In the genomic region with DNA sequence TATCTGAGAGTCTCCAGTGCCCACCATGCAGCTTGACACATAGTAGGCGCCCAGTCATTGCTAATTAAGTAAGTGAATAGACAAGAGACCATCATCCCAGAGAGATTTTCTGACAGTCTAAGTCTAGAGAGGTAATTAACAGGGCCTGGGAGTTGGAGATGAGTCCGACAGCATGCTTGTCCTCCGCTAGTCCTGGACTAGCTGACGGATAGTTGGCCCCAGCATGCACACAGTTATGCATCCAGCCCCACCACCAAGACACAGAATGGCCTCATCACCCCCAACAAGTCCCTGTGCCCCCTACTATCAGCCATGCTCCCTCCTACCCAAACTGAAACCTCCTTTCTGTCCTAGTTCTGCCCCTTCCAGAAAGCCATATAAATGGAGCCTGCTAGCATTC, we compare ENCODE assay signal across 21 cellular contexts. TPM values are rescaled to one million over a fixed set of nuclear protein-coding genes. Genes with fewer than 3 reads are reported as not detected.
DNase-seq lines count a peak whose midpoint lies in the region; ATAC-seq, FAIRE-seq and TF ChIP-seq lines count a peak whose summit lies in the region.
"Had no signal": no experiment of that assay in that cellular context is flagged by ENCODE, and none has a peak within 500 bp of the region (broad histone marks: within the 10 kb centered on the region; RNA-seq: fewer than 3 reads in every experiment).

No MANE protein-coding gene starts in this region.

- no peaks in the 10 kb centered on the region for H3K36me3 Mint-ChIP-seq in activated naive CD4-positive, alpha-beta T cell treated with anti-CD3 and anti-CD28 coated beads, Interleukin-2, amount 10 ng/mL, durations not matched to agents 7 days and 5 days
- H3K36me3 Mint-ChIP-seq in neural crest cell (ENCODE audit: low read depth) = no peaks in the 10 kb centered on the region
- H3K36me3 Mint-ChIP-seq: CD4-positive, CD25-positive, alpha-beta regulatory T cell had no signal

- TF ChIP-seq CTCF in K562 (IDR thresholded peaks at IDR 0.05 in 2 of 3, conservative IDR thresholded peaks at IDR 0.05 in 1 of 3; ENCODE audit: insufficient read depth in 2 of 3, low read depth in 1 of 3, low read length in 3 of 3) (no peak), neural crest cell (conservative IDR thresholded peaks at IDR 0.05) (no peak)

- H3K9ac ChIP-seq in K562 (ENCODE audit: insufficient read depth in 1 of 2, low read depth in 2 of 2, low read length in 2 of 2) = no peak overlapping the region
- H3K9ac ChIP-seq: BLaER1 treated with 17β-estradiol and CSF1 and Interleukin-3, amounts not matched to agents 10 nM and 100 nM had no signal

- peaks cover 10% of the 10 kb centered on the region for H3K4me1 Mint-ChIP-seq in activated naive CD4-positive, alpha-beta T cell treated with anti-CD3 and anti-CD28 coated beads, Interleukin-2, amount 10 ng/mL, durations not matched to agents 7 days and 5 days
- H3K4me1 Mint-ChIP-seq in neural crest cell = no peaks in the 10 kb centered on the region

- TF ChIP-seq POLR2A in K562 (conservative IDR thresholded peaks at IDR 0.05) = no peak

- H3K27ac Mint-ChIP-seq in activated naive CD4-positive, alpha-beta T cell treated with anti-CD3 and anti-CD28 coated beads, Interleukin-2, amount 10 ng/mL, durations not matched to agents 7 days and 5 days = no peak overlapping the region
- H3K27ac Mint-ChIP-seq in neural crest cell (ENCODE audit: unreplicated experiment) = peak overlapping the region; percentile 39

- TF ChIP-seq EP300 in K562 (IDR thresholded peaks at IDR 0.05; ENCODE audit: low read length) = no peak

- H3K9me3 ChIP-seq in K562 (replicated peaks; ENCODE audit: control insufficient read depth, insufficient read depth, low read depth, low read length) = no peaks in the 10 kb centered on the region
- H3K9me3 ChIP-seq: BLaER1 treated with 17β-estradiol and CSF1 and Interleukin-3, amounts not matched to agents 10 nM and 100 nM; HAP-1 had no signal

- H3K27ac ChIP-seq in K562 (ENCODE audit: extremely low read depth, low read depth, low read length) = no peak overlapping the region
- H3K27ac ChIP-seq: BLaER1 treated with 17β-estradiol and CSF1 and Interleukin-3, amounts not matched to agents 10 nM and 100 nM had no signal

- H3K4me3 Mint-ChIP-seq in activated naive CD4-positive, alpha-beta T cell treated with anti-CD3 and anti-CD28 coated beads, Interleukin-2, amount 10 ng/mL, durations not matched to agents 7 days and 5 days = no peak overlapping the region
- H3K4me3 Mint-ChIP-seq in neural crest cell = no peak overlapping the region
- H3K4me3 Mint-ChIP-seq: CD4-positive, CD25-positive, alpha-beta regulatory T cell had no signal

- ATAC-seq in K562 (no peak), HG02938 (IDR thresholded peaks at IDR 0.05; ENCODE audit: unreplicated experiment) (no peak)

- peaks cover 57% of the 10 kb centered on the region for H3K27me3 Mint-ChIP-seq in activated naive CD4-positive, alpha-beta T cell treated with anti-CD3 and anti-CD28 coated beads, Interleukin-2, amount 10 ng/mL, durations not matched to agents 7 days and 5 days
- H3K27me3 Mint-ChIP-seq in neural crest cell (ENCODE audit: low read depth) = peaks cover 44% of the 10 kb centered on the region

- WGBS in K562 (ENCODE audit: insufficient coverage, low coverage, missing lambda C conversion rate) = 50% methylated on average over 4 of the region's 4 CpGs

- no peaks in the 10 kb centered on the region for H3K9me1 ChIP-seq in K562 (ENCODE audit: control insufficient read depth, insufficient read depth, low read length)

- no peaks in the 10 kb centered on the region for H3K27me3 ChIP-seq in K562 (ENCODE audit: control insufficient read depth in 2 of 2, insufficient read depth in 2 of 2, low read length in 2 of 2)

- H3K4me3 ChIP-seq in K562 = no peak overlapping the region
- H3K4me3 ChIP-seq: BLaER1 treated with 17β-estradiol and CSF1 and Interleukin-3, amounts not matched to agents 10 nM and 100 nM; HAP-1 had no signal

- no peak for FAIRE-seq in K562 (lab: Jason Lieb, UNC)
- no peak for FAIRE-seq in urothelium cell line (lab: Jason Lieb, UNC)
- FAIRE-seq: D721Med, G401.6, GM12891, H1 had no signal

- H3K9me3 Mint-ChIP-seq in activated naive CD4-positive, alpha-beta T cell treated with anti-CD3 and anti-CD28 coated beads, Interleukin-2, amount 10 ng/mL, durations not matched to agents 7 days and 5 days = no peaks in the 10 kb centered on the region
- no peaks in the 10 kb centered on the region for H3K9me3 Mint-ChIP-seq in neural crest cell
- H3K9me3 Mint-ChIP-seq: CD4-positive, CD25-positive, alpha-beta regulatory T cell had no signal

- no peaks in the 10 kb centered on the region for H4K20me1 ChIP-seq in K562 (replicated peaks; ENCODE audit: control insufficient read depth, insufficient read depth, low read length)
- H4K20me1 ChIP-seq: BLaER1 treated with 17β-estradiol and CSF1 and Interleukin-3, amounts not matched to agents 10 nM and 100 nM had no signal

- no peak for TF ChIP-seq RAD21 in K562 (CRISPR knock-in tag; conservative IDR thresholded peaks at IDR 0.05 in 1 of 2, IDR thresholded peaks at IDR 0.05 in 1 of 2)

- intact Hi-C loops in K562 (cut with micrococcal nuclease) = no loop called here

- H3K36me3 ChIP-seq in K562 (ENCODE audit: control insufficient read depth, insufficient read depth, low read length) = no peaks in the 10 kb centered on the region
- H3K36me3 ChIP-seq: BLaER1 treated with 17β-estradiol and CSF1 and Interleukin-3, amounts not matched to agents 10 nM and 100 nM; HAP-1 had no signal

- POLR2A ChIA-PET in K562 (lab: Yijun Ruan, JAX) = interaction anchor here (0.7 kb wide), 1 partner anchor 451 kb away, joined by 3 read pairs; no protein-coding TSS in a partner anchor

- no peak overlapping the region for H3K4me2 ChIP-seq in K562 (ENCODE audit: insufficient read depth, low read length)

- in situ Hi-C loops in K562 (cut with MboI) = no loop called here

- H3K79me2 ChIP-seq in K562 (ENCODE audit: control insufficient read depth, insufficient read depth, low read length) = no peaks in the 10 kb centered on the region

- CTCF ChIA-PET in activated naive CD4-positive, alpha-beta T cell treated with anti-CD3 and anti-CD28 coated beads, Interleukin-2, amount 10 ng/mL, durations not matched to agents 7 days and 5 days (lab: Charles Lee) = interaction anchor here (0.7 to 1.9 kb wide), 2 partner anchors 16 to 126 kb away, joined by 3 to 5 read pairs; no protein-coding TSS in a partner anchor
- CTCF ChIA-PET in K562 (lab: Yijun Ruan, JAX; ENCODE audit: low intra/inter-chr PET ratio) = no interaction called here

- no TSS peak for BruUV-seq in K562 (replicated peaks; lab: Mats Ljungman, UMichigan)

- H3K4me1 ChIP-seq in K562 (replicated peaks in 1 of 2; ENCODE audit: control insufficient read depth in 2 of 2, insufficient read depth in 2 of 2, low read length in 2 of 2) = peaks cover 7 to 31% of the 10 kb centered on the region in 2 experiments; a peak in 4 of 5 replicates
- H3K4me1 ChIP-seq: HAP-1 had no signal

- no peak overlapping the region for H2AFZ ChIP-seq in K562 (ENCODE audit: low read depth, low read length)

- peak; percentile 2 for DNase-seq in activated naive CD4-positive, alpha-beta T cell treated with anti-CD3 and anti-CD28 coated beads, Interleukin-2, amount 10 ng/mL, durations not matched to agents 7 days and 5 days
- no peak for DNase-seq in activated naive CD4-positive, alpha-beta T cell (lab: John Stamatoyannopoulos, UW)
- DNase-seq in K562 (ENCODE audit: extremely low read depth in 1 of 4, low spot score in 3 of 4) (no peak), neural crest cell (ENCODE audit: low read depth, low spot score) (no peak), urothelium cell line (ENCODE audit: low spot score) (no peak), islet precursor cell (no peak)
- DNase-seq in activated CD4-positive, alpha-beta T cell treated with anti-CD3 and anti-CD28 coated beads, Interleukin-2, amount 50 U/mL, for 48 hours = no peak
- DNase-seq: 8988T; AML-193; CD4-positive, CD25-positive, alpha-beta regulatory T cell; DMS153; DMS79 treated with DMSO at 0.1 percent for 48 hours; EL had no signal

RNA-seq across cellular contexts. Expression of gene GRB7, which starts 10.0 kb away (rescaled TPM):
- total RNA-seq in K562 (2011; cell fraction: chromatin; rRNA removed; ENCODE audit: low replicate concordance) = 7.8 and 23.1 TPM in 2 replicates
- total RNA-seq in K562 (2011; cell fraction: nucleolus; rRNA removed) = 14.2 and 16.3 TPM in 2 replicates
- total RNA-seq in K562 (2011; cell fraction: nucleoplasm; rRNA removed) = 10.2 and 11.2 TPM in 2 replicates
- total RNA-seq in K562 (2014; rRNA removed) (5.1 and 5.9 TPM in 2 replicates), K562 (2014; rRNA removed; fragmentation: Illumina TruSeq; extraction: Trizol) (1.9 and 2.2 TPM in 2 replicates), K562 (2015; rRNA removed; fragmentation: Illumina TruSeq; extraction: Trizol) (1.6 and 2.1 TPM in 2 replicates), K562 (2021) (5.0 and 6.0 TPM in 2 replicates), neural crest cell (not detected in 2 replicates)
- polyA plus RNA-seq in K562 (2011; rRNA removed) (1.6 and 2.4 TPM in 2 replicates), K562 (2014; fragmentation: Illumina TruSeq; extraction: Trizol) (6.2 and 6.4 TPM in 2 replicates), K562 (2014; fragmentation: Nextera tagmentation; extraction: Ambion mirVana) (under 1 TPM; 0.04 to 0.08 TPM), K562 (2014; rRNA removed) (3.0 and 4.1 TPM in 2 replicates)
- polyA plus RNA-seq in K562 (2011; cell fraction: cytosol; rRNA removed) = 1.8 and 4.1 TPM in 2 replicates
- polyA plus RNA-seq in K562 (2011; cell fraction: nucleus; rRNA removed) = 7.6 and 13.2 TPM in 2 replicates
- 3.2 and 6.3 TPM in 2 replicates for polyA plus RNA-seq in K562 (2012)
- 0.87 and 1.7 TPM in 2 replicates for polyA minus RNA-seq in K562 (2011; rRNA and poly(A)+ RNA removed)
- 2.4 and 2.7 TPM in 2 replicates for polyA minus RNA-seq in K562 (2011; cell fraction: cytosol; rRNA and poly(A)+ RNA removed)
- polyA minus RNA-seq in K562 (2011; cell fraction: nucleus; rRNA and poly(A)+ RNA removed) = 2.4 and 3.4 TPM in 2 replicates
- total RNA-seq: CD4-positive, CD25-positive, alpha-beta regulatory T cell; HT1080 had no signal
- polyA plus RNA-seq: CD4-positive, CD25-positive, alpha-beta regulatory T cell had no signal

RNA-seq across cellular contexts. Expression of gene MIEN1, which starts 17.4 kb away (rescaled TPM):
- 17.7 and 44.9 TPM in 2 replicates for total RNA-seq in K562 (2011; cell fraction: chromatin; rRNA removed; ENCODE audit: low replicate concordance)
- total RNA-seq in K562 (2011; cell fraction: nucleolus; rRNA removed) = 41.2 and 48.0 TPM in 2 replicates
- 37.9 and 44.1 TPM in 2 replicates for total RNA-seq in K562 (2011; cell fraction: nucleoplasm; rRNA removed)
- total RNA-seq in K562 (2014; rRNA removed) = 80.6 and 95.1 TPM in 2 replicates
- total RNA-seq in K562 (2014; rRNA removed; fragmentation: Illumina TruSeq; extraction: Trizol) = 58.3 and 61.3 TPM in 2 replicates
- 66.3 and 70.2 TPM in 2 replicates for total RNA-seq in K562 (2015; rRNA removed; fragmentation: Illumina TruSeq; extraction: Trizol)
- total RNA-seq in K562 (2021) = 65.7 and 67.9 TPM in 2 replicates
- polyA plus RNA-seq in K562 (2011; rRNA removed) = 60.8 and 81.8 TPM in 2 replicates
- 63.1 and 98.3 TPM in 2 replicates for polyA plus RNA-seq in K562 (2011; cell fraction: cytosol; rRNA removed)
- polyA plus RNA-seq in K562 (2011; cell fraction: nucleus; rRNA removed) = 42.4 and 82.9 TPM in 2 replicates
- polyA plus RNA-seq in K562 (2012) = 80.4 and 82.0 TPM in 2 replicates
- polyA plus RNA-seq in K562 (2014; fragmentation: Illumina TruSeq; extraction: Trizol) = 114 and 142 TPM in 2 replicates
- polyA plus RNA-seq in K562 (2014; fragmentation: Nextera tagmentation; extraction: Ambion mirVana) = 10 to 100 TPM; 70.5 to 78.9 TPM
- 103 and 135 TPM in 2 replicates for polyA plus RNA-seq in K562 (2014; rRNA removed)
- 14.3 and 24.3 TPM in 2 replicates for polyA minus RNA-seq in K562 (2011; rRNA and poly(A)+ RNA removed)
- polyA minus RNA-seq in K562 (2011; cell fraction: cytosol; rRNA and poly(A)+ RNA removed) = 11.5 and 25.5 TPM in 2 replicates
- polyA minus RNA-seq in K562 (2011; cell fraction: nucleus; rRNA and poly(A)+ RNA removed) = 19.3 and 20.3 TPM in 2 replicates
- 35.6 and 36.8 TPM in 2 replicates for total RNA-seq in neural crest cell

RNA-seq across cellular contexts. Expression of gene ERBB2, which starts 47.9 kb away (rescaled TPM):
- total RNA-seq in K562 (2011; cell fraction: chromatin; rRNA removed; ENCODE audit: low replicate concordance) = 14.2 and 27.1 TPM in 2 replicates
- total RNA-seq in K562 (2011; cell fraction: nucleolus; rRNA removed) = 12.6 and 13.8 TPM in 2 replicates
- total RNA-seq in K562 (2011; cell fraction: nucleoplasm; rRNA removed) = 12.0 and 14.7 TPM in 2 replicates
- 3.3 and 3.5 TPM in 2 replicates for total RNA-seq in K562 (2014; rRNA removed)
- 2.7 and 2.8 TPM in 2 replicates for total RNA-seq in K562 (2014; rRNA removed; fragmentation: Illumina TruSeq; extraction: Trizol)
- 2.5 and 3.2 TPM in 2 replicates for total RNA-seq in K562 (2015; rRNA removed; fragmentation: Illumina TruSeq; extraction: Trizol)
- 4.6 and 5.6 TPM in 2 replicates for total RNA-seq in K562 (2021)
- polyA plus RNA-seq in K562 (2011; rRNA removed) = 3.2 and 4.7 TPM in 2 replicates
- polyA plus RNA-seq in K562 (2011; cell fraction: cytosol; rRNA removed) = 2.6 and 5.3 TPM in 2 replicates
- polyA plus RNA-seq in K562 (2011; cell fraction: nucleus; rRNA removed) = 9.1 and 15.6 TPM in 2 replicates
- 3.2 and 6.6 TPM in 2 replicates for polyA plus RNA-seq in K562 (2012)
- 3.4 and 4.2 TPM in 2 replicates for polyA plus RNA-seq in K562 (2014; fragmentation: Illumina TruSeq; extraction: Trizol)
- polyA plus RNA-seq in K562 (2014; fragmentation: Nextera tagmentation; extraction: Ambion mirVana) = under 1 TPM; 0.74 to 0.79 TPM
- polyA plus RNA-seq in K562 (2014; rRNA removed) = 4.1 and 6.3 TPM in 2 replicates
- 3.3 and 5.3 TPM in 2 replicates for polyA minus RNA-seq in K562 (2011; rRNA and poly(A)+ RNA removed)
- 2.5 TPM in 2 replicates for polyA minus RNA-seq in K562 (2011; cell fraction: cytosol; rRNA and poly(A)+ RNA removed)
- polyA minus RNA-seq in K562 (2011; cell fraction: nucleus; rRNA and poly(A)+ RNA removed) = 3.2 and 3.9 TPM in 2 replicates
- total RNA-seq in neural crest cell = 78.4 and 82.9 TPM in 2 replicates

RNA-seq across cellular contexts. Expression of gene PGAP3, which starts 59.9 kb away (rescaled TPM):
- 10.0 and 22.8 TPM in 2 replicates for total RNA-seq in K562 (2011; cell fraction: chromatin; rRNA removed; ENCODE audit: low replicate concordance)
- 19.2 and 22.0 TPM in 2 replicates for total RNA-seq in K562 (2011; cell fraction: nucleolus; rRNA removed)
- total RNA-seq in K562 (2011; cell fraction: nucleoplasm; rRNA removed) = 14.4 and 20.3 TPM in 2 replicates
- 4.5 and 5.5 TPM in 2 replicates for total RNA-seq in K562 (2014; rRNA removed)
- 2.1 and 4.0 TPM in 2 replicates for total RNA-seq in K562 (2014; rRNA removed; fragmentation: Illumina TruSeq; extraction: Trizol)
- 3.9 and 5.2 TPM in 2 replicates for total RNA-seq in K562 (2015; rRNA removed; fragmentation: Illumina TruSeq; extraction: Trizol)
- total RNA-seq in K562 (2021) = 7.5 and 9.4 TPM in 2 replicates
- polyA plus RNA-seq in K562 (2011; rRNA removed) = 5.3 and 6.0 TPM in 2 replicates
- polyA plus RNA-seq in K562 (2011; cell fraction: cytosol; rRNA removed) = 5.6 and 10.7 TPM in 2 replicates
- 18.7 and 30.5 TPM in 2 replicates for polyA plus RNA-seq in K562 (2011; cell fraction: nucleus; rRNA removed)
- 8.4 and 12.5 TPM in 2 replicates for polyA plus RNA-seq in K562 (2012)
- 5.5 and 5.9 TPM in 2 replicates for polyA plus RNA-seq in K562 (2014; fragmentation: Illumina TruSeq; extraction: Trizol)
- polyA plus RNA-seq in K562 (2014; fragmentation: Nextera tagmentation; extraction: Ambion mirVana) = under 1 TPM; 0.38 to 0.76 TPM
- 5.6 and 7.1 TPM in 2 replicates for polyA plus RNA-seq in K562 (2014; rRNA removed)
- polyA minus RNA-seq in K562 (2011; rRNA and poly(A)+ RNA removed) = 1.1 and 4.4 TPM in 2 replicates
- polyA minus RNA-seq in K562 (2011; cell fraction: cytosol; rRNA and poly(A)+ RNA removed) = 2.8 and 8.3 TPM in 2 replicates
- 2.0 and 4.3 TPM in 2 replicates for polyA minus RNA-seq in K562 (2011; cell fraction: nucleus; rRNA and poly(A)+ RNA removed)
- total RNA-seq in neural crest cell = 18.2 and 21.7 TPM in 2 replicates
